ENCODE assay signal across 8 cellular contexts in the genomic region with DNA sequence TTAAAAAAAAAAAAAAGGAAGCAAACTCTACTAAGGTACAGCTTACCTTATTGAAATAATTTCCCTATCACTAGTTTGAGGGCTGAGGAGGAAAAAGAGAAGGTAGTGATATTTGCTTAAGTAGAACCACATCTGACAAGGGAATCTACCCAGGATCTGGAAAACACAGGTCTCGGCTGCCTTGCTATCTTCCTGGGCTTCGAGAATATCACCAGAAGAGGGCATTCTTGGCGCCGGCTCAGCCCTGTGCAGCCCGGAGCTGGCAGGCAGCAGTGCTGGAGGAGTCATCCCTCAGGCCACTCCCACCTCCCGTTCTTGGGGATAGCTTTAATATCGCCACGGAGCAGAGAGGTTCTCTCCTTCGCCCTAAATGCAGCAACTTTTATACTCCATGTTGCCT.
A peak's percentile ranks its signal among the peaks of the same experiment; 100 is the strongest.
DNase-seq lines count a peak whose midpoint lies in the region; ATAC-seq and TF ChIP-seq lines count a peak whose summit lies in the region.

No MANE protein-coding gene starts in this region.

- DNase-seq in HUDEP-2 (lab: John Stamatoyannopoulos, UW; ENCODE audit: unreplicated experiment in 76 of 76) (peak in 48 of 76 experiments; percentile 1 to 55 (median 14)), SHP77 (lab: John Stamatoyannopoulos, UW) (peak; percentile 23 to 54), heart right ventricle (peak; percentile 62 to 78), prostate gland (ENCODE audit: low spot score) (peak; percentile 72), tibial nerve (ENCODE audit: low spot score in 2 of 2) (peak; percentile 46 to 54)
- peak; percentile 96 for DNase-seq in activated naive CD4-positive, alpha-beta T cell treated with anti-CD3 and anti-CD28 coated beads for 36 hours

- no peaks in the 10 kb centered on the region for H3K9me3 Mint-ChIP-seq in activated naive CD4-positive, alpha-beta T cell treated with anti-CD3 and anti-CD28 coated beads for 36 hours

- CTCF ChIA-PET in activated naive CD4-positive, alpha-beta T cell treated with anti-CD3 and anti-CD28 coated beads for 36 hours (lab: Charles Lee): interaction anchor here (0.5 to 6.3 kb wide), 34 partner anchors 12 to 635 kb away, joined by 3 to 95 read pairs (median 4); no protein-coding TSS in a partner anchor

- peak overlapping the region; percentile 96 for H3K27ac Mint-ChIP-seq in activated naive CD4-positive, alpha-beta T cell treated with anti-CD3 and anti-CD28 coated beads for 36 hours

- peaks cover 0 to 5% (median 0%) of the 10 kb centered on the region in 11 donors for H3K9me3 ChIP-seq in heart right ventricle
- no peaks in the 10 kb centered on the region for H3K9me3 ChIP-seq in prostate gland
- no peaks in the 10 kb centered on the region for H3K9me3 ChIP-seq in tibial nerve

- no peak for TF ChIP-seq EP300 in tibial nerve (IDR thresholded peaks at IDR 0.05)

- H3K4me3 ChIP-seq in heart right ventricle: peak overlapping the region in 9 of 10 donors; percentile 28 to 49 (median 41)
- peak overlapping the region; percentile 5 to 21 for H3K4me3 ChIP-seq in prostate gland
- peak overlapping the region; percentile 25 to 47 (median 36) for H3K4me3 ChIP-seq in tibial nerve

- peak overlapping the region; percentile 82 for H3K4me3 Mint-ChIP-seq in activated naive CD4-positive, alpha-beta T cell treated with anti-CD3 and anti-CD28 coated beads for 36 hours

- H3K4me1 ChIP-seq in heart right ventricle (peaks cover 0 to 38% (median 3%) of the 10 kb centered on the region in 9 donors), prostate gland (replicated peaks) (no peaks in the 10 kb centered on the region), tibial nerve (peaks cover 0 to 32% (median 16%) of the 10 kb centered on the region in 4 donors)

- intact Hi-C loops in activated naive CD4-positive, alpha-beta T cell treated with anti-CD3 and anti-CD28 coated beads for 36 hours (cut with micrococcal nuclease): loop anchor here (1.0 to 10.0 kb wide), 20 partner anchors 16 to 1294 kb away; a partner anchor contains a TSS
- intact Hi-C loops in heart right ventricle (cut with DNase I) (no loop called here), prostate gland (cut with DNase I) (no loop called here)

- no peaks in the 10 kb centered on the region for H3K27me3 ChIP-seq in heart right ventricle
- H3K27me3 ChIP-seq in prostate gland (replicated peaks; ENCODE audit: insufficient read depth): no peaks in the 10 kb centered on the region
- no peaks in the 10 kb centered on the region for H3K27me3 ChIP-seq in tibial nerve

- no peaks in the 10 kb centered on the region for H3K27me3 Mint-ChIP-seq in activated naive CD4-positive, alpha-beta T cell treated with anti-CD3 and anti-CD28 coated beads for 36 hours (ENCODE audit: low read depth)

- H3K36me3 Mint-ChIP-seq in activated naive CD4-positive, alpha-beta T cell treated with anti-CD3 and anti-CD28 coated beads for 36 hours (ENCODE audit: low read depth): peaks cover 41% of the 10 kb centered on the region

- H3K27ac ChIP-seq in heart right ventricle (peak overlapping the region in 9 of 10 donors; percentile 2 to 85 (median 63)), prostate gland (peak overlapping the region in 1 of 2 donors; percentile 62), tibial nerve (peak overlapping the region in 3 of 4 donors; percentile 60 to 73 (median 70))

- TF ChIP-seq POLR2A in prostate gland (IDR thresholded peaks at IDR 0.05) (no peak), tibial nerve (IDR thresholded peaks at IDR 0.05) (no peak)

- TF ChIP-seq CTCF in heart right ventricle (IDR thresholded peaks at IDR 0.05) (peak in 7 of 9 donors; percentile 14 to 53 (median 33)), prostate gland (IDR thresholded peaks at IDR 0.05) (peak in 1 of 4 experiments; percentile 28), tibial nerve (IDR thresholded peaks at IDR 0.05) (peak in 2 of 5 experiments; percentile 16 to 17)

- H3K4me1 Mint-ChIP-seq in activated naive CD4-positive, alpha-beta T cell treated with anti-CD3 and anti-CD28 coated beads for 36 hours (ENCODE audit: low read depth): peaks cover 56% of the 10 kb centered on the region

- peak; percentile 83 to 96 (median 92) for ATAC-seq in heart right ventricle
- no peak for ATAC-seq in GM21737 (IDR thresholded peaks at IDR 0.05; ENCODE audit: unreplicated experiment)
- ATAC-seq in HG02840 (IDR thresholded peaks at IDR 0.05; ENCODE audit: low FRiP score, unreplicated experiment): no peak

- H3K36me3 ChIP-seq in heart right ventricle (no peaks in the 10 kb centered on the region), prostate gland (no peaks in the 10 kb centered on the region), tibial nerve (no peaks in the 10 kb centered on the region)

- 1 to 3% methylated on average over 9 of the region's 9 CpGs for WGBS in heart right ventricle, 2 donors
- WGBS in prostate gland: 1% methylated on average over 9 of the region's 9 CpGs
- 1 to 3% methylated on average over 9 of the region's 9 CpGs for WGBS in tibial nerve, 2 donors

Comparison
In these comparisons a context has a peak if more than half of its experiments do, and no peak if none do; other contexts are left out.
1. DNase-seq: peak in every context shown above with its lines; median percentile 96 in activated naive CD4-positive, alpha-beta T cell treated with anti-CD3 and anti-CD28 coated beads for 36 hours; 72 in prostate gland; 70 in heart right ventricle; 50 in tibial nerve; 38 in SHP77; 14 in HUDEP-2.
2. ATAC-seq: peak in heart right ventricle (8 of 8); none in GM21737 (single experiment) and HG02840 (single experiment).
3. Peak in every context shown above with its lines, with median percentiles within 50 percentile points of each other: H3K4me3 ChIP-seq.